Comparison of ENCODE assay signal across 9 cellular contexts in the genomic region with DNA sequence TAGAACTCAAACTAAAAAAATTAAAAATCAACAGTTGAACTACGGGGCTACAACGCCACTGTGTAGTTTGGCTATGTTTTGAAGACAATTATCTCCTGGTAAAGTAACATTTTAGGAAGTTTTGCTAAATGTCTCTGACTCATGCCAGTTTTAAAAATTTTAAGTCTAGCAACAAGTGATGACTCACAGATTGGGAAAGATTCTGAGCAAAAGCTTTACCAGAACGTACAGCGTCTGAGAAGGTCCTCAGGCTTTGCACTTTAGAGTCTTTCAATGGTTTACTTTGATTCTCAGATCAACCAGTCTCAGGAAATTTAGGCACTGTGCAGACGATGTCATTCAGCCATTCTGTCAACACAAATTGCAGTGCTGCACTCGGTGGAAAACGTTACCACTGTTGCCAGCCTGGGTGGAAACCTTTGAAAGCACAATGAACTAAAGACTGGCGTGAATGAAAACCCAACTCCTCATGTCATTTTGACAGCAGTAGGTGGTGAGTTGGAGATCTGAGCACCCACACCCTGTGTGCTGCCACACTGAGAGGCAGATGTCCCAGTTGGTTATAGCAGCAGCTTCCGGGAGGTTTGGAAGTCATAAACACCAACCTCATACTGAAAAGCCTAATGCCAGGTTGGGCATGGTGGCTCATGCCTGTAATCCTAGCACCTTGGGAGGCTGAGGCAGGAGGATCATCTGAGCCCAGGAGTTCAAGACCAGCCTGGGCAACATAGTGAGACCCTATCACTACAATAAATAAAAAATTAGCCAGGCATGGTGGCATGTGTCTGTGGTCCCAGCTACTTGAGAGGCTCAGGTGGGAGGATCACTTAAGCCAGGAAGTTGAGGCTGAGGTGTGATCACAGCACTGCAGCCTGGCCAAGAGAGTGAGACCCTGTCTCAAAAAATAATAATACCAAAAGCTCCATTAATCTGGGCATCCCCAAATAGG. TPM values are rescaled to one million over a fixed set of nuclear protein-coding genes. Genes with fewer than 3 reads are reported as not detected.
DNase-seq lines count a peak whose midpoint lies in the region; ATAC-seq lines count a peak whose summit lies in the region.
"Had no signal": no experiment of that assay in that cellular context is flagged by ENCODE, and none has a peak within 500 bp of the region (broad histone marks: within the 10 kb centered on the region; RNA-seq: fewer than 3 reads in every experiment).

No MANE protein-coding gene starts in this region.

- ATAC-seq in esophagus mucosa (peak; percentile 63), HG02623 (IDR thresholded peaks at IDR 0.05; ENCODE audit: unreplicated experiment) (no peak)

- DNase-seq in activated CD4-positive, alpha-beta T cell treated with anti-CD3 and anti-CD28 coated beads, Interleukin-2, amount 10 ng/mL, durations not matched to agents 24 days and 14 days = no peak
- no peak for DNase-seq in activated CD4-positive, alpha-beta T cell treated with anti-CD3 and anti-CD28 coated beads, Interleukin-2, amount 50 U/mL, for 4 hours
- peak; percentile 88 for DNase-seq in RPMI7951 (ENCODE audit: low read depth)
- peak; percentile 7 for DNase-seq in stimulated activated CD4-positive, alpha-beta T cell treated with anti-CD3 and anti-CD28 coated beads, Interleukin-4, amount 100 ng/mL, for 24 hours
- no peak for DNase-seq in NCI-H187 treated with DMSO at 0.1 percent for 48 hours (lab: John Stamatoyannopoulos, UW)
- no peak for DNase-seq in activated gamma-delta T cell treated with Interleukin-2 at 50 U/mL for 16 hours
- DNase-seq: NCI-H1105 treated with DMSO at 0.1 percent for 48 hours had no signal

- H3K9me3 Mint-ChIP-seq in activated CD4-positive, alpha-beta T cell treated with anti-CD3 and anti-CD28 coated beads, Interleukin-2, amount 10 ng/mL, durations not matched to agents 24 days and 14 days = no peaks in the 10 kb centered on the region

- peaks cover 7% of the 10 kb centered on the region for H3K4me1 Mint-ChIP-seq in activated CD4-positive, alpha-beta T cell treated with anti-CD3 and anti-CD28 coated beads, Interleukin-2, amount 10 ng/mL, durations not matched to agents 24 days and 14 days

- peak overlapping the region; percentile 62 for H3K27ac Mint-ChIP-seq in activated CD4-positive, alpha-beta T cell treated with anti-CD3 and anti-CD28 coated beads, Interleukin-2, amount 10 ng/mL, durations not matched to agents 24 days and 14 days

- peaks cover 29% of the 10 kb centered on the region for H3K36me3 Mint-ChIP-seq in activated CD4-positive, alpha-beta T cell treated with anti-CD3 and anti-CD28 coated beads, Interleukin-2, amount 10 ng/mL, durations not matched to agents 24 days and 14 days (ENCODE audit: low read depth)

- peaks cover 17% of the 10 kb centered on the region for H3K27me3 Mint-ChIP-seq in activated CD4-positive, alpha-beta T cell treated with anti-CD3 and anti-CD28 coated beads, Interleukin-2, amount 10 ng/mL, durations not matched to agents 24 days and 14 days

- H3K4me3 Mint-ChIP-seq in activated CD4-positive, alpha-beta T cell treated with anti-CD3 and anti-CD28 coated beads, Interleukin-2, amount 10 ng/mL, durations not matched to agents 24 days and 14 days = no peak overlapping the region

- intact Hi-C loops in activated CD4-positive, alpha-beta T cell treated with anti-CD3 and anti-CD28 coated beads, Interleukin-2, amount 10 ng/mL, durations not matched to agents 24 days and 14 days (cut with micrococcal nuclease) = loop anchor here (2.0 kb wide), 1 partner anchor 26 kb away; no protein-coding TSS in a partner anchor

RNA-seq across cellular contexts. Expression of gene WTIP, which starts 6.3 kb away (rescaled TPM):
- total RNA-seq in activated CD4-positive, alpha-beta T cell treated with anti-CD3 and anti-CD28 coated beads, Interleukin-2, amount 10 ng/mL, durations not matched to agents 24 days and 14 days = 0.47 and 1.0 TPM in 2 replicates
- 10.6 and 11.1 TPM in 2 replicates for total RNA-seq in RPMI7951 (2014; rRNA removed; shearing (Covaris generic))
- 2.7 TPM for total RNA-seq in esophagus mucosa

RNA-seq across cellular contexts. Expression of gene UBA2, which starts 47.1 kb away (rescaled TPM):
- 186 and 190 TPM in 2 replicates for total RNA-seq in activated CD4-positive, alpha-beta T cell treated with anti-CD3 and anti-CD28 coated beads, Interleukin-2, amount 10 ng/mL, durations not matched to agents 24 days and 14 days
- 201 and 239 TPM in 2 replicates for total RNA-seq in RPMI7951 (2014; rRNA removed; shearing (Covaris generic))
- total RNA-seq in esophagus mucosa = 60.9 TPM

Comparison
In these comparisons a context has a peak if more than half of its experiments do, and no peak if none do; other contexts are left out.
1. DNase-seq: peak in RPMI7951 (single experiment) and stimulated activated CD4-positive, alpha-beta T cell treated with anti-CD3 and anti-CD28 coated beads, Interleukin-4, amount 100 ng/mL, for 24 hours (single experiment); none in activated CD4-positive, alpha-beta T cell treated with anti-CD3 and anti-CD28 coated beads, Interleukin-2, amount 10 ng/mL, durations not matched to agents 24 days and 14 days (single experiment), activated CD4-positive, alpha-beta T cell treated with anti-CD3 and anti-CD28 coated beads, Interleukin-2, amount 50 U/mL, for 4 hours (0 of 2), NCI-H187 treated with DMSO at 0.1 percent for 48 hours (single experiment) and activated gamma-delta T cell treated with Interleukin-2 at 50 U/mL for 16 hours (single experiment).